In the genomic region with DNA sequence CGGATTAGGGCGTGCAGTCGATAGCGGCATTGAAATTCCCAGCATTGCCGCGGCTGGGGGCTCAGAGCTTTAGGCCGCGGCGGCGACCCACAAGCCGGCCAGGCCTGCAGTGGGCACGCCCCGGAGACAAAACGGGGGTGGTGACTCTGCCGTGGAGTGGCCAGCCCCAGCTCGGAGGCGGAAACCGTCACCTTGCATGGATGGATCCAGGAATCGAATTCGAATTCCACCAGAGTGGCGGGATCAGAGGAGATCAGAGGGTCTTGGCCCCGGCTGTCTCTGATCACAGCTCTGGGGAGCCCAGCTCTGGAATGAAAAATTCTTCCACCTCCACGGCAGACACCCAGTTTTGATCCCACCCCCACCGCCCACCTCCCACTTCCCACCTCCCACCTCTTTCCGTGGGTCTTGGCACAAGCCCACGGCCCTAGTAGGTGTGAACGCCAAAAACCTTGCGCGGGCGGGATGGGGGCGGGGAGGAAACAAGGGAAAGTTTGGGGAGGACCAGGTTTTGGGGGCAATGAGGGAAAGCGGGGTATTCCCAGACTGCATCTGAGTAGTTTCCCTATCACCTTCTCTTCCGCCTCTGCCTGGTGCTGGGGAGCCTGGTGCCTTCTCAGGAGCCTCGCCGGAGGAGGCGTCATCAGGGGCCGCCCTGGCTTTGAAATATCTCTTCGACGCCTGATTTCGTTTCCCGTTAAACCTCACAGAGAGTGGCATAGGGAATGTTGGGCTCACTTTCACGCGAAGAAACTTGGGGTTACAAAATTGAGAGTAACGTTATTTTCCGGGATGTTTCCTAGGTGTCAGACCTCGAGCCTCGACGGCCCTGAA, we compare ENCODE assay signal across 10 cellular contexts. TPM values are rescaled to one million over a fixed set of nuclear protein-coding genes. Genes with fewer than 3 reads are reported as not detected.
DNase-seq lines count a peak whose midpoint lies in the region; ATAC-seq and TF ChIP-seq lines count a peak whose summit lies in the region.
"Had no signal": no experiment of that assay in that cellular context is flagged by ENCODE, and none has a peak within 500 bp of the region (broad histone marks: within the 10 kb centered on the region; RNA-seq: fewer than 3 reads in every experiment).

No MANE protein-coding gene starts in this region.

- no peak overlapping the region for H3K27ac ChIP-seq in GM23248
- H3K27ac ChIP-seq in hepatocyte = no peak overlapping the region

- no peaks in the 10 kb centered on the region for H3K27me3 ChIP-seq in GM23248 (replicated peaks; ENCODE audit: insufficient read depth)
- H3K27me3 ChIP-seq in hepatocyte = peaks cover 89% of the 10 kb centered on the region

- H3K9me3 ChIP-seq in GM23248 (ENCODE audit: low read depth) = no peaks in the 10 kb centered on the region
- H3K9me3 ChIP-seq in hepatocyte (ENCODE audit: low read depth) = no peaks in the 10 kb centered on the region

- peak overlapping the region; percentile 40 for H3K27ac Mint-ChIP-seq in activated T-helper 2 cell treated with anti-CD3 and anti-CD28 coated beads, Interferon-gamma antibody, Interleukin-2, Interleukin-4, amounts not matched to agents 10 μg/mL and 5 μg/mL and 100 μg/mL, durations not matched to agents 14 hours and 24 hours and 36 hours

- H3K9ac ChIP-seq in GM23248 = peak overlapping the region; percentile 85

- H4K20me1 ChIP-seq in GM23248 (ENCODE audit: insufficient read depth) (no peaks in the 10 kb centered on the region), hepatocyte (ENCODE audit: insufficient read depth, poor library complexity, severe bottlenecking) (no peaks in the 10 kb centered on the region)

- peaks cover 20% of the 10 kb centered on the region for H3K4me1 Mint-ChIP-seq in activated T-helper 2 cell treated with anti-CD3 and anti-CD28 coated beads, Interferon-gamma antibody, Interleukin-2, Interleukin-4, amounts not matched to agents 10 μg/mL and 5 μg/mL and 100 μg/mL, durations not matched to agents 14 hours and 24 hours and 36 hours (ENCODE audit: low read depth)

- no peaks in the 10 kb centered on the region for H3F3A ChIP-seq in GM23248 (ENCODE audit: insufficient read depth)

- H3K36me3 Mint-ChIP-seq in activated T-helper 2 cell treated with anti-CD3 and anti-CD28 coated beads, Interferon-gamma antibody, Interleukin-2, Interleukin-4, amounts not matched to agents 10 μg/mL and 5 μg/mL and 100 μg/mL, durations not matched to agents 14 hours and 24 hours and 36 hours (ENCODE audit: low read depth) = peaks cover 7% of the 10 kb centered on the region

- no peak overlapping the region for H3K4me3 Mint-ChIP-seq in activated T-helper 2 cell treated with anti-CD3 and anti-CD28 coated beads, Interferon-gamma antibody, Interleukin-2, Interleukin-4, amounts not matched to agents 10 μg/mL and 5 μg/mL and 100 μg/mL, durations not matched to agents 14 hours and 24 hours and 36 hours (ENCODE audit: low read depth)

- H3K9me3 Mint-ChIP-seq in activated T-helper 2 cell treated with anti-CD3 and anti-CD28 coated beads, Interferon-gamma antibody, Interleukin-2, Interleukin-4, amounts not matched to agents 10 μg/mL and 5 μg/mL and 100 μg/mL, durations not matched to agents 14 hours and 24 hours and 36 hours = no peaks in the 10 kb centered on the region

- no peaks in the 10 kb centered on the region for H3K9me2 ChIP-seq in GM23248 (ENCODE audit: insufficient read depth)
- no peaks in the 10 kb centered on the region for H3K9me2 ChIP-seq in hepatocyte (replicated peaks; ENCODE audit: insufficient read depth)

- H3K79me2 ChIP-seq in GM23248 (ENCODE audit: insufficient read depth) (peaks cover 25% of the 10 kb centered on the region), hepatocyte (no peaks in the 10 kb centered on the region)

- H2AFZ ChIP-seq in GM23248 = peak overlapping the region; percentile 89
- H2AFZ ChIP-seq in hepatocyte = peak overlapping the region; percentile 52

- H3K4me1 ChIP-seq in GM23248 (ENCODE audit: insufficient read depth) = 0 out of 2 replicates have a peak, but pooled peaks cover 6% of the 10 kb centered on the region
- H3K4me1 ChIP-seq in hepatocyte (ENCODE audit: insufficient read depth) = peaks cover 34% of the 10 kb centered on the region

- intact Hi-C loops in activated T-helper 2 cell treated with anti-CD3 and anti-CD28 coated beads, Interferon-gamma antibody, Interleukin-2, Interleukin-4, amounts not matched to agents 10 μg/mL and 5 μg/mL and 100 μg/mL, durations not matched to agents 14 hours and 24 hours and 36 hours (cut with micrococcal nuclease) = loop anchor here (5.0 to 10.0 kb wide), 3 partner anchors 343 to 1743 kb away; a partner anchor contains a TSS

- TF ChIP-seq CTCF in hepatocyte (IDR thresholded peaks at IDR 0.05; ENCODE audit: poor library complexity) = no peak

- ATAC-seq in HG03432 (IDR thresholded peaks at IDR 0.05; ENCODE audit: unreplicated experiment) (no peak), GM21723 (IDR thresholded peaks at IDR 0.05; ENCODE audit: unreplicated experiment) (no peak)

- H3K27me3 Mint-ChIP-seq in activated T-helper 2 cell treated with anti-CD3 and anti-CD28 coated beads, Interferon-gamma antibody, Interleukin-2, Interleukin-4, amounts not matched to agents 10 μg/mL and 5 μg/mL and 100 μg/mL, durations not matched to agents 14 hours and 24 hours and 36 hours (ENCODE audit: low read depth) = peaks cover 63% of the 10 kb centered on the region

- H3K4me2 ChIP-seq in GM23248 (ENCODE audit: unreplicated experiment) (peak overlapping the region; percentile 94), hepatocyte (peak overlapping the region; percentile 94)

- WGBS in GM23248 (ENCODE audit: low coverage in 1 of 2, low lambda C conversion rate in 2 of 2, missing lambda C conversion rate in 2 of 2), 2 experiments = 68 to 79% methylated on average over 38 to 48 of the region's 48 CpGs
- 16% methylated on average over 44 of the region's 48 CpGs for WGBS in hepatocyte (ENCODE audit: low lambda C conversion rate, missing lambda C conversion rate)

- peak overlapping the region; percentile 96 for H3K4me3 ChIP-seq in GM23248
- H3K4me3 ChIP-seq in hepatocyte = no peak overlapping the region
- peak overlapping the region; percentile 73 for H3K4me3 ChIP-seq in skeletal muscle cell (ENCODE audit: low read depth, low read length)

- no peaks in the 10 kb centered on the region for H3K36me3 ChIP-seq in GM23248 (ENCODE audit: low read depth)
- H3K36me3 ChIP-seq in hepatocyte (replicated peaks; ENCODE audit: insufficient read depth, low read depth) = no peaks in the 10 kb centered on the region

- DNase-seq in GM23248 = peak; percentile 24
- no peak for DNase-seq in activated T-helper 2 cell treated with anti-CD3 and anti-CD28 coated beads, Interferon-gamma antibody, Interleukin-2, Interleukin-4, amounts not matched to agents 10 μg/mL and 5 μg/mL and 100 μg/mL, durations not matched to agents 14 hours and 24 hours and 36 hours (ENCODE audit: low spot score)
- DNase-seq in hepatocyte (ENCODE audit: low spot score) = no peak
- no peak for DNase-seq in skeletal muscle cell (ENCODE audit: low read depth)
- no peak for DNase-seq in NCI-H2196 (lab: John Stamatoyannopoulos, UW; ENCODE audit: unreplicated experiment)
- no peak for DNase-seq in NCI-H1105 treated with DMSO at 0.1 percent for 48 hours (lab: John Stamatoyannopoulos, UW)
- DNase-seq: cerebellar nuclear complex, NCI-H1436 had no signal

- in situ Hi-C loops in GM23248 (cut with MboI) = no loop called here

RNA-seq across cellular contexts. Expression of a gene that starts 1.4 kb away (rescaled TPM):
- total RNA-seq in GM23248 (2014; rRNA removed; shearing (Covaris generic)) = 9.2 and 15.6 TPM in 2 replicates
- 6.4 and 8.8 TPM in 2 replicates for polyA plus RNA-seq in GM23248 (2016; fragmentation: Nextera tagmentation; extraction: Ambion mirVana)
- 0.74 and 0.96 TPM in 2 replicates for total RNA-seq in activated T-helper 2 cell treated with anti-CD3 and anti-CD28 coated beads, Interferon-gamma antibody, Interleukin-2, Interleukin-4, amounts not matched to agents 10 μg/mL and 5 μg/mL and 100 μg/mL, durations not matched to agents 14 hours and 24 hours and 36 hours
- total RNA-seq in hepatocyte = 1.8 and 2.8 TPM in 2 replicates
- 4.4 and 5.2 TPM in 2 replicates for polyA plus RNA-seq in hepatocyte
